ENCODE assay signal across 7 cellular contexts in the genomic region with DNA sequence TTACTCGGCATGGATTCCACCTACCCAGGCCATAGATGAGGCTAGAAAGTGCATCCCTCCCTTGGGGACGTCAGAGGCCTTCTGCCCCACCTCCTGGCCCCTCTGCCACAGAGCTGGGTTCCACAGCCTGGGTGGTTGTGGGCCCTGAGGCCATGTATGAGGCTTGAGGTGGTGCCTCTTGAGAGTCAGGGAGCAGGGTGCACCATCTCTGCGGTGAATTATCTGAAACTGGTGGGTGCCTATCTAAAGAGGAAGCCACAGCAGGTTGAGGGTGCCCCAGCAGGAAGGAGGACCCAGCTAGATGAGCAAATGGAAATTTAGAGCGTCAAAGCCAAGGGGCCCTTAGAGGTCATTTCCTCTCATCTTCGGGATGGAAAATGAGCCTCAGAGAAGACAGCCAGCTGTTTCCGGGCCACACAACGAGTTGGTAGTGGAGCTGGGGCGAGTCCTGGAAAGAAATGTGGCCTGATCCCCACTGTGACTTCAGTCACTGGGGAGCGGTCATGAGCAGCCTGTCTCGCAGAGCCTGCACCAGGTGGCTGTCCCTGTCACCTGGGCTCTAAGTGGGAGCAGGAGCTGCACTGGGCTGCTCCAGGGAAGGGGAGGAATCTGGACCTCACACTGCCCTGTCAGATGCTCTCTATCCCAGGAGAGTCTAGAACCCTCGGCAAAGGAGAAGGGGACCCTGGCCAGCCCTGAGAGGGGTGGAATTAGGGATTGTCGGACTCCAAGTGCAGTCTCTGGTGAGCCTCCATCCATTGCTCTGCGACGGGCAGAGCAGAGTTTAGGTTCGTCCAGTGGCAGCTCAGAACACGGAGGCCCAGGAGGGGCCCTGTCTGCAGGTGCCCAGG. TPM values are rescaled to one million over a fixed set of nuclear protein-coding genes. Genes with fewer than 3 reads are reported as not detected.
DNase-seq lines count a peak whose midpoint lies in the region; ATAC-seq and TF ChIP-seq lines count a peak whose summit lies in the region.

No MANE protein-coding gene starts in this region.

- no peak for TF ChIP-seq CTCF in BE2C (IDR thresholded peaks at IDR 0.05; ENCODE audit: low read depth, low read length)

- 64 to 68% methylated on average over 16 of the region's 16 CpGs for WGBS in esophagus, 2 donors

- no peaks in the 10 kb centered on the region for H3K27me3 ChIP-seq in esophagus (ENCODE audit: control insufficient read depth in 1 of 2, insufficient read depth in 2 of 2, low read length in 2 of 2)
- no peaks in the 10 kb centered on the region for H3K27me3 ChIP-seq in BE2C

- peak overlapping the region; percentile 5 to 29 for H3K27ac ChIP-seq in esophagus (ENCODE audit: low read depth in 2 of 2, low read length in 1 of 2)

- no peaks in the 10 kb centered on the region for H3K36me3 ChIP-seq in esophagus (ENCODE audit: control insufficient read depth in 2 of 2, insufficient read depth in 2 of 2, low read length in 1 of 2)
- no peaks in the 10 kb centered on the region for H3K36me3 ChIP-seq in BE2C

- H3K9me3 ChIP-seq in esophagus (ENCODE audit: control insufficient read depth in 2 of 2, insufficient read depth in 1 of 2, low read depth in 1 of 2, low read length in 1 of 2): no peaks in the 10 kb centered on the region
- H3K9me3 ChIP-seq in BE2C: no peaks in the 10 kb centered on the region

- ATAC-seq in GM19463 (IDR thresholded peaks at IDR 0.05; ENCODE audit: unreplicated experiment): peak; percentile 53
- ATAC-seq in HG03571 (IDR thresholded peaks at IDR 0.05; ENCODE audit: unreplicated experiment): peak; percentile 52

- H3K4me1 ChIP-seq in esophagus (ENCODE audit: control insufficient read depth in 2 of 2, insufficient read depth in 2 of 2, low read length in 1 of 2) (peaks cover 7 to 20% of the 10 kb centered on the region in 2 donors), BE2C (peaks cover 40% of the 10 kb centered on the region)

- H3K4me3 ChIP-seq in esophagus (ENCODE audit: low read depth in 1 of 2, low read length in 2 of 2) (no peak overlapping the region), BE2C (ENCODE audit: low read depth, low read length) (no peak overlapping the region)

- peak; percentile 63 to 70 for DNase-seq in activated CD4-positive, alpha-beta T cell treated with anti-CD3 and anti-CD28 coated beads, Interleukin-2, amount 50 U/mL, for 4 hours
- peak; percentile 59 to 61 for DNase-seq in stimulated activated CD4-positive, alpha-beta T cell treated with anti-CD3 and anti-CD28 coated beads, Interleukin-12 subunit alpha, Interleukin-12 subunit beta, amount 100 ng/mL, for 24 hours (ENCODE audit: low read depth in 2 of 2)
- no peak for DNase-seq in BE2C
- DNase-seq in HuH-7.5 (ENCODE audit: low spot score): no peak

RNA-seq across cellular contexts. Expression of gene ADORA2A, which starts 7.3 kb away (rescaled TPM):
- polyA plus RNA-seq in esophagus: under 1 TPM; 0.72 to 0.92 TPM
- polyA plus RNA-seq in BE2C (2012; ENCODE audit: insufficient read depth, insufficient read length, low read depth): 5.2 TPM

Comparison
In these comparisons a context has a peak if more than half of its experiments do, and no peak if none do; other contexts are left out.
1. DNase-seq: peak in activated CD4-positive, alpha-beta T cell treated with anti-CD3 and anti-CD28 coated beads, Interleukin-2, amount 50 U/mL, for 4 hours (2 of 2) and stimulated activated CD4-positive, alpha-beta T cell treated with anti-CD3 and anti-CD28 coated beads, Interleukin-12 subunit alpha, Interleukin-12 subunit beta, amount 100 ng/mL, for 24 hours (2 of 2); none in BE2C (single experiment) and HuH-7.5 (single experiment).